17 cellular contexts compared by ENCODE assay signal in genomic region chr5:72214168-72214567, GRCh38.
"Had no signal": no experiment of that assay in that cellular context is flagged by ENCODE, and none has a peak within 500 bp of the region (broad histone marks: within the 10 kb centered on the region; RNA-seq: fewer than 3 reads in every experiment).

No MANE protein-coding gene starts in this region.

- H3K4me3 ChIP-seq: gastrocnemius medialis, ovary, right lobe of liver, suprapubic skin, thyroid gland, upper lobe of left lung, uterus had no signal

- H3K9me3 Mint-ChIP-seq: immature natural killer cell; natural killer cell; neural crest cell; stimulated activated effector memory CD8-positive, alpha-beta T cell treated with anti-CD3 and anti-CD28 coated beads, Interleukin-12 subunit alpha, Interleukin-12 subunit beta, amount 100 ng/mL, for 72 hours had no signal

- DNase-seq: effector memory CD4-positive, alpha-beta T cell; gastrocnemius medialis; immature natural killer cell; natural killer cell; nucleus accumbens; ovary; right lobe of liver; stimulated activated CD4-positive, alpha-beta T cell treated with anti-CD3 and anti-CD28 coated beads, Interleukin-4, amount 100 ng/mL, for 1 hour; stimulated activated CD8-positive, alpha-beta memory T cell treated with anti-CD3 and anti-CD28 coated beads, Interleukin-4, amount 100 ng/mL, for 48 hours; stimulated activated naive CD8-positive, alpha-beta T cell treated with anti-CD3 and anti-CD28 coated beads, Interleukin-15, Interleukin-2, amounts not matched to agents 100 U/mL and 50 U/mL, for 24 hours; thyroid gland; upper lobe of left lung; uterus had no signal

- H3K27ac ChIP-seq: gastrocnemius medialis, ovary, right lobe of liver, suprapubic skin, thyroid gland, upper lobe of left lung, uterus had no signal

- H3K9me3 ChIP-seq: gastrocnemius medialis, ovary, right lobe of liver, suprapubic skin, thyroid gland, upper lobe of left lung, uterus had no signal

- H3K4me1 Mint-ChIP-seq: immature natural killer cell; natural killer cell; stimulated activated effector memory CD8-positive, alpha-beta T cell treated with anti-CD3 and anti-CD28 coated beads, Interleukin-12 subunit alpha, Interleukin-12 subunit beta, amount 100 ng/mL, for 72 hours had no signal

- H3K27ac Mint-ChIP-seq: immature natural killer cell; natural killer cell; stimulated activated effector memory CD8-positive, alpha-beta T cell treated with anti-CD3 and anti-CD28 coated beads, Interleukin-12 subunit alpha, Interleukin-12 subunit beta, amount 100 ng/mL, for 72 hours had no signal

- H3K27me3 ChIP-seq: gastrocnemius medialis, ovary, right lobe of liver, suprapubic skin, thyroid gland, upper lobe of left lung, uterus had no signal

- H3K4me3 Mint-ChIP-seq: immature natural killer cell; natural killer cell; neural crest cell; stimulated activated effector memory CD8-positive, alpha-beta T cell treated with anti-CD3 and anti-CD28 coated beads, Interleukin-12 subunit alpha, Interleukin-12 subunit beta, amount 100 ng/mL, for 72 hours had no signal

- H3K4me1 ChIP-seq: right lobe of liver had no signal

- H3K36me3 ChIP-seq: ovary, uterus had no signal

- ATAC-seq: esophagus mucosa; gastrocnemius medialis; natural killer cell; right lobe of liver; stimulated activated effector memory CD8-positive, alpha-beta T cell treated with anti-CD3 and anti-CD28 coated beads, Interleukin-12 subunit alpha, Interleukin-12 subunit beta, amount 100 ng/mL, for 72 hours; stimulated activated naive CD8-positive, alpha-beta T cell treated with anti-CD3 and anti-CD28 coated beads, Interleukin-15, Interleukin-2, amounts not matched to agents 100 U/mL and 50 U/mL, for 24 hours had no signal
